In the genomic region with DNA sequence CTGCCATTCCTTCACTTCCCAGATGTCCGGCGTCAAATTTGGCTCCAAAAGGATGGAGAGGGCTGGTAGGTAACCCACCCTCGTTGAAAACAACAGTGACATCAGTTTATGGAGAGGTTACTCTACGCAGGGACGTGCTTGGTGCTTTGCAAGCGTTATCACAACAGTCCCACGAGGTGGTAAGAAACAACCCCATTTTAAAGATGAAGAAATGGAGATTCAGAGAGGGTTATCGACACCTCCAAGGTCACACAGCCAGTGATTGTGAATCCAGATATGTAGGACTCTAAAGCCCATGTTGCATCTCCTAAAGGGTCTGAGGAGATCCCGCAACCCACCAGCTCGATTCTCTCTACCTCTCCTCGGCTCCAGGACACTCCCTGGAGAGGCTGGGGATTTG, we compare ENCODE assay signal across 8 cellular contexts. TPM values are rescaled to one million over a fixed set of nuclear protein-coding genes. Genes with fewer than 3 reads are reported as not detected.
DNase-seq lines count a peak whose midpoint lies in the region; ATAC-seq and TF ChIP-seq lines count a peak whose summit lies in the region.

No MANE protein-coding gene starts in this region.

- H3K4me3 Mint-ChIP-seq in HFFc6: peak overlapping the region; percentile 85
- H3K4me3 Mint-ChIP-seq in progenitor cell of endocrine pancreas (ENCODE audit: low read depth): no peak overlapping the region

- H3K9me3 Mint-ChIP-seq in HFFc6 (no peaks in the 10 kb centered on the region), progenitor cell of endocrine pancreas (ENCODE audit: low read depth) (no peaks in the 10 kb centered on the region)

- peaks cover 22 to 41% (median 35%) of the 10 kb centered on the region in 11 experiments for H3K27me3 ChIP-seq in BLaER1 treated with 17β-estradiol and CSF1 and Interleukin-3, amounts not matched to agents 10 nM and 100 nM
- peaks cover 22% of the 10 kb centered on the region for H3K27me3 ChIP-seq in muscle layer of duodenum (ENCODE audit: low read depth, low read length)

- H3K36me3 Mint-ChIP-seq in HFFc6 (ENCODE audit: low read depth) (no peaks in the 10 kb centered on the region), progenitor cell of endocrine pancreas (ENCODE audit: insufficient read depth) (no peaks in the 10 kb centered on the region)

- no peak for TF ChIP-seq CTCF in HFFc6 (IDR thresholded peaks at IDR 0.05)
- no peak for TF ChIP-seq CTCF in astrocyte of the cerebellum (IDR thresholded peaks at IDR 0.05; ENCODE audit: low read depth, low read length, missing control alignments)
- no peak for TF ChIP-seq CTCF in progenitor cell of endocrine pancreas (IDR thresholded peaks at IDR 0.05; ENCODE audit: unreplicated experiment)

- H4K20me1 ChIP-seq in BLaER1 treated with 17β-estradiol and CSF1 and Interleukin-3, amounts not matched to agents 10 nM and 100 nM: no peaks in the 10 kb centered on the region; a peak in 1 of 22 replicates

- DNase-seq in HFFc6 (no peak), astrocyte of the cerebellum (ENCODE audit: low read depth) (no peak), NOMO-1 treated with dmso at 0.1 percent for 144 hours (lab: John Stamatoyannopoulos, UW; ENCODE audit: unreplicated experiment) (no peak), 8988T (no peak), progenitor cell of endocrine pancreas (ENCODE audit: low spot score, unreplicated experiment) (no peak)

- H3K27me3 Mint-ChIP-seq in HFFc6 (ENCODE audit: insufficient read depth) (peaks cover 2% of the 10 kb centered on the region), progenitor cell of endocrine pancreas (peaks cover 73% of the 10 kb centered on the region)

- H3K4me1 Mint-ChIP-seq in HFFc6 (ENCODE audit: low read depth): peaks cover 21% of the 10 kb centered on the region
- peaks cover 6% of the 10 kb centered on the region for H3K4me1 Mint-ChIP-seq in progenitor cell of endocrine pancreas (ENCODE audit: low read depth)

- peak overlapping the region in 6 of 11 experiments; percentile 19 to 59 (median 38); a peak in 8 of 22 replicates for H3K27ac ChIP-seq in BLaER1 treated with 17β-estradiol and CSF1 and Interleukin-3, amounts not matched to agents 10 nM and 100 nM
- no peak overlapping the region for H3K27ac ChIP-seq in muscle layer of duodenum (ENCODE audit: low read length)

- H3K4me2 ChIP-seq in BLaER1 treated with 17β-estradiol and CSF1 and Interleukin-3, amounts not matched to agents 10 nM and 100 nM: peak overlapping the region; percentile 86 to 98 (median 95)

- H3K4me3 ChIP-seq in BLaER1 treated with 17β-estradiol and CSF1 and Interleukin-3, amounts not matched to agents 10 nM and 100 nM: peak overlapping the region; percentile 32 to 66 (median 51); a peak in 19 of 20 replicates
- H3K4me3 ChIP-seq in astrocyte of the cerebellum (ENCODE audit: low read depth, low read length) (peak overlapping the region; percentile 32), muscle layer of duodenum (ENCODE audit: low read depth in 1 of 2, low read length in 2 of 2) (peak overlapping the region; percentile 37 to 45)

- in situ Hi-C loops in astrocyte of the cerebellum (cut with HindIII; ENCODE audit: low sequenced_read_pairs): no loop called here

- H3K27ac Mint-ChIP-seq in HFFc6: no peak overlapping the region
- no peak overlapping the region for H3K27ac Mint-ChIP-seq in progenitor cell of endocrine pancreas

- peak overlapping the region in 10 of 11 experiments; percentile 14 to 71 (median 48); a peak in 14 of 22 replicates for H3K9ac ChIP-seq in BLaER1 treated with 17β-estradiol and CSF1 and Interleukin-3, amounts not matched to agents 10 nM and 100 nM

- no peaks in the 10 kb centered on the region for H3K9me3 ChIP-seq in BLaER1 treated with 17β-estradiol and CSF1 and Interleukin-3, amounts not matched to agents 10 nM and 100 nM (replicated peaks in 1 of 11)
- no peaks in the 10 kb centered on the region for H3K9me3 ChIP-seq in muscle layer of duodenum (ENCODE audit: control insufficient read depth in 1 of 2, low read length in 2 of 2)

- H3K36me3 ChIP-seq in BLaER1 treated with 17β-estradiol and CSF1 and Interleukin-3, amounts not matched to agents 10 nM and 100 nM: no peaks in the 10 kb centered on the region
- H3K36me3 ChIP-seq in muscle layer of duodenum (ENCODE audit: control insufficient read depth in 1 of 2, insufficient read depth in 2 of 2, low read length in 2 of 2): no peaks in the 10 kb centered on the region

- H3K4me1 ChIP-seq in BLaER1 treated with 17β-estradiol and CSF1 and Interleukin-3, amounts not matched to agents 10 nM and 100 nM: peaks cover 25 to 43% (median 28%) of the 10 kb centered on the region in 10 experiments
- H3K4me1 ChIP-seq in muscle layer of duodenum (ENCODE audit: control insufficient read depth in 1 of 2, insufficient read depth in 2 of 2, low read length in 2 of 2): peaks cover 3 to 20% of the 10 kb centered on the region in 2 donors

- no peak for ATAC-seq in GM21529 (IDR thresholded peaks at IDR 0.05; ENCODE audit: unreplicated experiment)

RNA-seq across cellular contexts. Expression of a gene that starts 0.8 kb away (rescaled TPM):
- total RNA-seq in HFFc6 (2021; fragmentation: NEBNext Ultra II Directional; extraction: Animal tissue kit (Norgen Biotek cat#: 25700)): under 1 TPM; 0.55 to 0.89 (median 0.75) TPM
- 1.3 and 1.4 TPM in 2 replicates for total RNA-seq in progenitor cell of endocrine pancreas

RNA-seq across cellular contexts. Expression of a gene that starts 36.4 kb away (rescaled TPM):
- total RNA-seq in HFFc6 (2021; fragmentation: NEBNext Ultra II Directional; extraction: Animal tissue kit (Norgen Biotek cat#: 25700)): not detected
- total RNA-seq in progenitor cell of endocrine pancreas: not detected in 2 replicates

RNA-seq across cellular contexts. Expression of a gene that starts 40.3 kb away (rescaled TPM):
- total RNA-seq in HFFc6 (2021; fragmentation: NEBNext Ultra II Directional; extraction: Animal tissue kit (Norgen Biotek cat#: 25700)): not detected
- total RNA-seq in progenitor cell of endocrine pancreas: not detected in 2 replicates
